ENCODE assay signal across 14 cellular contexts in the genomic region with DNA sequence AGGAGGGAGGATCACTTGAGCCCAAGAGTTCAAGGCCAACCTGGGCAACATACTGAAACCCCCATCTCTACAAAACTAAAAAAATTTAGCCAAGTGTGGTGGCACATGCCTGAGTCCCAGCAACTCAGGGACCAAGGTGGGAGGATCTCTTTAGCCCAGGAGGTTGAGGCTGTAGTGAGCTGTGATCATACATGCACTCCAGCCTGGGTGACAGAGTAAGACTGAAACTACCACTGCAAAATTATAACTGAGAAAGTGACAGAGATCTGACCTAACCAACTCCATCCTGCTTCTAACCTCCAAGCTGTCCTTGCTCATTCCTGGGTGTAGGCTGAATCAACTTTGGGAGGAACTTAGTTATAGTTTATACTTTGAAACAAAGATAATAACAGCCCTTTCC. TPM values are rescaled to one million over a fixed set of nuclear protein-coding genes. Genes with fewer than 3 reads are reported as not detected.
DNase-seq lines count a peak whose midpoint lies in the region; ATAC-seq lines count a peak whose summit lies in the region.
"Had no signal": no experiment of that assay in that cellular context is flagged by ENCODE, and none has a peak within 500 bp of the region (broad histone marks: within the 10 kb centered on the region; RNA-seq: fewer than 3 reads in every experiment).

No MANE protein-coding gene starts in this region.

- peak; percentile 52 to 73 for ATAC-seq in activated naive CD4-positive, alpha-beta T cell treated with anti-CD3 and anti-CD28 coated beads, Interleukin-2, amount 50 U/mL, for 72 hours
- ATAC-seq in GM21390 (IDR thresholded peaks at IDR 0.05; ENCODE audit: unreplicated experiment) (peak; percentile 65), HG02981 (IDR thresholded peaks at IDR 0.05; ENCODE audit: unreplicated experiment) (no peak)
- ATAC-seq in activated T-helper 17 cell treated with anti-CD3 and anti-CD28 coated beads, Interleukin-2, amount 50 U/mL, for 72 hours (replicated peaks) = peak; percentile 70
- ATAC-seq: CD8-positive, alpha-beta T cell had no signal

- H3K4me3 Mint-ChIP-seq in activated T-helper 17 cell treated with anti-CD3 and anti-CD28 coated beads, Interleukin-2, amount 50 U/mL, for 72 hours = no peak overlapping the region
- H3K4me3 Mint-ChIP-seq: B cell; CD8-positive, alpha-beta T cell had no signal

- H3K9me3 Mint-ChIP-seq in activated naive CD4-positive, alpha-beta T cell treated with anti-CD3 and anti-CD28 coated beads, Interleukin-2, amount 50 U/mL, for 72 hours = peaks cover 8 to 14% of the 10 kb centered on the region in 2 donors
- H3K9me3 Mint-ChIP-seq in activated T-helper 17 cell treated with anti-CD3 and anti-CD28 coated beads, Interleukin-2, amount 50 U/mL, for 72 hours = peaks cover 6% of the 10 kb centered on the region

- peaks cover 16% of the 10 kb centered on the region for H3K27me3 Mint-ChIP-seq in activated T-helper 17 cell treated with anti-CD3 and anti-CD28 coated beads, Interleukin-2, amount 50 U/mL, for 72 hours

- peaks cover 8 to 11% of the 10 kb centered on the region in 2 donors for H3K36me3 Mint-ChIP-seq in activated naive CD4-positive, alpha-beta T cell treated with anti-CD3 and anti-CD28 coated beads, Interleukin-2, amount 50 U/mL, for 72 hours
- no peaks in the 10 kb centered on the region for H3K36me3 Mint-ChIP-seq in activated T-helper 17 cell treated with anti-CD3 and anti-CD28 coated beads, Interleukin-2, amount 50 U/mL, for 72 hours (ENCODE audit: low read depth)
- H3K36me3 Mint-ChIP-seq: CD8-positive, alpha-beta T cell had no signal

- H3K4me1 Mint-ChIP-seq in activated T-helper 17 cell treated with anti-CD3 and anti-CD28 coated beads, Interleukin-2, amount 50 U/mL, for 72 hours = no peaks in the 10 kb centered on the region
- H3K4me1 Mint-ChIP-seq: B cell had no signal

- DNase-seq in activated naive CD4-positive, alpha-beta T cell treated with anti-CD3 and anti-CD28 coated beads, Interleukin-2, amount 50 U/mL, for 72 hours (ENCODE audit: low spot score in 2 of 2) = no peak
- DNase-seq in activated naive CD4-positive, alpha-beta T cell treated with Interleukin-2 at 50 U/mL for 16 hours = no peak
- DNase-seq in central memory CD4-positive, alpha-beta T cell = no peak
- DNase-seq in NCI-H128 (lab: John Stamatoyannopoulos, UW; ENCODE audit: unreplicated experiment) = no peak
- DNase-seq: Calu3; CD8-positive, alpha-beta T cell; DMS79 treated with DMSO at 0.1 percent for 48 hours; GM23248; HCEC 1CT had no signal

- H3K27ac Mint-ChIP-seq in activated naive CD4-positive, alpha-beta T cell treated with anti-CD3 and anti-CD28 coated beads, Interleukin-2, amount 50 U/mL, for 72 hours = no peak overlapping the region
- no peak overlapping the region for H3K27ac Mint-ChIP-seq in activated T-helper 17 cell treated with anti-CD3 and anti-CD28 coated beads, Interleukin-2, amount 50 U/mL, for 72 hours
- H3K27ac Mint-ChIP-seq: B cell; CD8-positive, alpha-beta T cell had no signal

RNA-seq across cellular contexts. Expression of a gene that starts 59.4 kb away (rescaled TPM):
- under 1 TPM in 1 of 2 donors, not detected in 1; 0.18 TPM for total RNA-seq in activated naive CD4-positive, alpha-beta T cell treated with anti-CD3 and anti-CD28 coated beads, Interleukin-2, amount 50 U/mL, for 72 hours
- under 1 TPM; 0.16 to 0.28 TPM for total RNA-seq in activated T-helper 17 cell treated with anti-CD3 and anti-CD28 coated beads, Interleukin-2, amount 50 U/mL, for 72 hours
- total RNA-seq: B cell; CD8-positive, alpha-beta T cell; HT-29 had no signal
